In genomic region chr2:213422211-213422610, GRCh38 we compare ENCODE assay signal across 24 cellular contexts.
"Had no signal": no experiment of that assay in that cellular context is flagged by ENCODE, and none has a peak within 500 bp of the region (broad histone marks: within the 10 kb centered on the region; RNA-seq: fewer than 3 reads in every experiment).

No MANE protein-coding gene starts in this region.

- H3K4me3 ChIP-seq: colonic mucosa, esophagus squamous epithelium, gastroesophageal sphincter, heart left ventricle, hepatocyte, left lung, lower lobe of right lung had no signal

- H3K36me3 Mint-ChIP-seq: immature natural killer cell had no signal

- DNase-seq: cerebellar nuclear complex; colonic mucosa; cortex of kidney; effector CD8-positive, alpha-beta T cell; effector memory CD8-positive, alpha-beta T cell; endodermal cell; erythroblast; esophagus squamous epithelium; foreskin fibroblast; heart left ventricle; hypothalamus; immature natural killer cell; islet precursor cell; left cardiac atrium; left lung; left ventricle myocardium superior; lower lobe of right lung; mesenchymal stem cell; midbrain had no signal

- H3K9me3 Mint-ChIP-seq: effector memory CD8-positive, alpha-beta T cell had no signal

- ATAC-seq: effector memory CD8-positive, alpha-beta T cell; esophagus mucosa; gastroesophageal sphincter; heart left ventricle; left cardiac atrium; left lung; left ventricle myocardium superior had no signal

- H3K27me3 Mint-ChIP-seq: dendritic cell treated with granulocyte-macrophage colony-stimulating factor and Interleukin-4, amounts not matched to agents 40 ng/mL and 50 ng/mL, for 4 days; effector memory CD8-positive, alpha-beta T cell had no signal

- H3K9me3 ChIP-seq: colonic mucosa, esophagus squamous epithelium, gastroesophageal sphincter, lower lobe of right lung had no signal

- H3K4me1 ChIP-seq: colonic mucosa, esophagus squamous epithelium, gastroesophageal sphincter, heart left ventricle, left lung, lower lobe of right lung had no signal

- H2AFZ ChIP-seq: hepatocyte had no signal

- H3K4me1 Mint-ChIP-seq: endodermal cell, immature natural killer cell had no signal

- H3K4me2 ChIP-seq: hepatocyte had no signal

- H3K27me3 ChIP-seq: colonic mucosa, esophagus squamous epithelium, gastroesophageal sphincter, heart left ventricle, hepatocyte, left lung had no signal

- H3K27ac Mint-ChIP-seq: dendritic cell treated with granulocyte-macrophage colony-stimulating factor and Interleukin-4, amounts not matched to agents 40 ng/mL and 50 ng/mL, for 4 days; effector memory CD8-positive, alpha-beta T cell; endodermal cell; immature natural killer cell had no signal

- H3K4me3 Mint-ChIP-seq: dendritic cell treated with granulocyte-macrophage colony-stimulating factor and Interleukin-4, amounts not matched to agents 40 ng/mL and 50 ng/mL, for 4 days; effector memory CD8-positive, alpha-beta T cell; endodermal cell; immature natural killer cell had no signal

- H3K36me3 ChIP-seq: colonic mucosa, esophagus squamous epithelium, gastroesophageal sphincter, heart left ventricle, left lung, lower lobe of right lung had no signal

- H3K27ac ChIP-seq: colonic mucosa, epithelial cell of prostate, esophagus squamous epithelium, gastroesophageal sphincter, heart left ventricle, hepatocyte, left lung, lower lobe of right lung had no signal
